1 cellular context compared by ENCODE assay signal in genomic region chr19:44796701-44797115, GRCh38.
A peak's percentile ranks its signal among the peaks of the same experiment; 100 is the strongest.
TF ChIP-seq lines count a peak whose summit lies in the region.

No MANE protein-coding gene starts in this region.

TF ChIP-seq in GM12878, 131 proteins besides CTCF, POLR2A, EP300 and RAD21:
- TF ChIP-seq RELA (IDR thresholded peaks at IDR 0.05; ENCODE audit: borderline replicate concordance, partially characterized antibody) (no peak), CBX3 (IDR thresholded peaks at IDR 0.05; ENCODE audit: borderline replicate concordance, low read depth) (no peak), RUNX3 (IDR thresholded peaks at IDR 0.05; ENCODE audit: low read length) (0 out of 2 replicates have a peak, but pooled peaks have one; percentile 16)
